In genomic region chr13:48192536-48192935, GRCh38 we compare ENCODE assay signal across 14 cellular contexts.
"Had no signal": no experiment of that assay in that cellular context is flagged by ENCODE, and none has a peak within 500 bp of the region (broad histone marks: within the 10 kb centered on the region; RNA-seq: fewer than 3 reads in every experiment).

No MANE protein-coding gene starts in this region.

- H3K9me3 ChIP-seq: ascending aorta, breast epithelium, gastroesophageal sphincter, thyroid gland had no signal

- DNase-seq: activated CD4-positive, alpha-beta T cell treated with anti-CD3 and anti-CD28 coated beads for 36 hours; activated CD8-positive, alpha-beta T cell treated with anti-CD3 and anti-CD28 coated beads for 36 hours; activated effector memory CD4-positive, alpha-beta T cell treated with anti-CD3 and anti-CD28 coated beads, Interleukin-2, amount 50 U/mL, for 16 hours; activated T-cell treated with anti-CD3 and anti-CD28 coated beads, Interleukin-2, amount 50 U/mL, for 4 hours; islet precursor cell; midbrain; T-helper 2 cell; thyroid gland had no signal

- H3K9me3 Mint-ChIP-seq: activated CD8-positive, alpha-beta T cell treated with anti-CD3 and anti-CD28 coated beads for 36 hours; activated T-cell treated with anti-CD3 and anti-CD28 coated beads, Interleukin-2, amount 50 U/mL, for 4 hours; neural progenitor cell; stimulated activated effector memory CD8-positive, alpha-beta T cell treated with anti-CD3 and anti-CD28 coated beads, Interleukin-12 subunit alpha, Interleukin-12 subunit beta, amount 100 ng/mL, for 72 hours had no signal

- H3K27me3 ChIP-seq: ascending aorta, breast epithelium, gastroesophageal sphincter, neural progenitor cell, thyroid gland had no signal

- H3K27ac Mint-ChIP-seq: activated CD4-positive, alpha-beta T cell treated with anti-CD3 and anti-CD28 coated beads for 36 hours; activated CD8-positive, alpha-beta T cell treated with anti-CD3 and anti-CD28 coated beads for 36 hours; neural progenitor cell; stimulated activated effector memory CD8-positive, alpha-beta T cell treated with anti-CD3 and anti-CD28 coated beads, Interleukin-12 subunit alpha, Interleukin-12 subunit beta, amount 100 ng/mL, for 72 hours had no signal

- H3K27me3 Mint-ChIP-seq: activated CD4-positive, alpha-beta T cell treated with anti-CD3 and anti-CD28 coated beads for 36 hours; activated CD8-positive, alpha-beta T cell treated with anti-CD3 and anti-CD28 coated beads for 36 hours had no signal

- H3K4me3 Mint-ChIP-seq: activated CD4-positive, alpha-beta T cell treated with anti-CD3 and anti-CD28 coated beads for 36 hours; activated CD8-positive, alpha-beta T cell treated with anti-CD3 and anti-CD28 coated beads for 36 hours; activated T-cell treated with anti-CD3 and anti-CD28 coated beads, Interleukin-2, amount 50 U/mL, for 4 hours; neural progenitor cell; stimulated activated effector memory CD8-positive, alpha-beta T cell treated with anti-CD3 and anti-CD28 coated beads, Interleukin-12 subunit alpha, Interleukin-12 subunit beta, amount 100 ng/mL, for 72 hours had no signal

- H3K4me3 ChIP-seq: ascending aorta, breast epithelium, gastroesophageal sphincter, neural progenitor cell, thyroid gland had no signal

- H3K36me3 Mint-ChIP-seq: neural progenitor cell; stimulated activated effector memory CD8-positive, alpha-beta T cell treated with anti-CD3 and anti-CD28 coated beads, Interleukin-12 subunit alpha, Interleukin-12 subunit beta, amount 100 ng/mL, for 72 hours had no signal

- H3K4me1 ChIP-seq: ascending aorta, breast epithelium, gastroesophageal sphincter, neural progenitor cell, thyroid gland had no signal

- ATAC-seq: activated CD4-positive, alpha-beta T cell treated with anti-CD3 and anti-CD28 coated beads for 36 hours; activated CD8-positive, alpha-beta T cell treated with anti-CD3 and anti-CD28 coated beads for 36 hours; activated T-cell treated with anti-CD3 and anti-CD28 coated beads, Interleukin-2, amount 50 U/mL, for 4 hours; gastroesophageal sphincter; left lobe of liver; stimulated activated effector memory CD8-positive, alpha-beta T cell treated with anti-CD3 and anti-CD28 coated beads, Interleukin-12 subunit alpha, Interleukin-12 subunit beta, amount 100 ng/mL, for 72 hours had no signal

- H3K4me1 Mint-ChIP-seq: neural progenitor cell had no signal

- H3K36me3 ChIP-seq: ascending aorta, breast epithelium, gastroesophageal sphincter, neural progenitor cell, thyroid gland had no signal

- H3K27ac ChIP-seq: ascending aorta, breast epithelium, gastroesophageal sphincter, neural progenitor cell, thyroid gland had no signal
